Comparison of ENCODE assay signal across 10 cellular contexts in the genomic region with DNA sequence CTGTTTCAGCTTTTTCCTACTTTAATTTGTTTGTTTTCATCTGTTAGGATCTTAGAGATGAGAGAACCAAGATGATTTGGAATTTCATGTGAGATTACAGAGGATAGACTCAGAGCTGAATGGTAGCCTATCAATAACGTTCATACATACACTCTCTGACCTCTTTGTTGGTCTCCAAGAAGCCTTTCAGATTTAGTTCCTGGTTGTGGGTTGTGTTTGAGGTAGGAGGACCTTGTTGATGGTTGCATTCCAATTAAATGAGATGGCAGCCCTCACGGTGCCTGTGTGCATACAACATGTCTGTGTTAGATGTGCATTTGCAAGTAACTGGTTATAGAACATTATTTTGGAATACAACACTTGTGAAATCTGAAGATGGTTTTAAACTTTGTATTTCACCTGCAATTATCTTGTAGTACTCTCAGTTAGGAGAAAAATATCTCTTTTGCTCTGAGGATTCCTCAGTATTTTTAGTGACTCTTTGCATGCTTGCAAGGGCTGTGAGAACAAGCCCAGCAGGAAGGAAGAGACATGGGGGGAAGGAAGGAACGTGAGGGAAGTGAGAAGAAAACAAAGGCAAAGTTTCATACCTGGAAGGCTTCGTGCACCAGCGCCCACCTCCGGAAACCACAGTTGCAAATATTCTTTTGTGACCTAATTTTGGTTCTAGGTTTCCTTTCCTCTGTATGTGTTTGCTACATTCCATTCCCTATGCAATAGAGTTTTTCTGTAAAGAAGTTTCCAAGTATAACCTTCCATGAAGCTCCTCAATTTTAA.
DNase-seq lines count a peak whose midpoint lies in the region; ATAC-seq and TF ChIP-seq lines count a peak whose summit lies in the region.
"Had no signal": no experiment of that assay in that cellular context is flagged by ENCODE, and none has a peak within 500 bp of the region (broad histone marks: within the 10 kb centered on the region; RNA-seq: fewer than 3 reads in every experiment).

No MANE protein-coding gene starts in this region.

- H4K20me1 ChIP-seq in BLaER1 treated with 17β-estradiol and CSF1 and Interleukin-3, amounts not matched to agents 10 nM and 100 nM = peaks cover 0 to 24% (median 0%) of the 10 kb centered on the region in 11 experiments; a peak in 5 of 22 replicates

- H3K27me3 Mint-ChIP-seq in activated T-cell treated with anti-CD3 and anti-CD28 coated beads, Interleukin-2, amount 50 U/mL, for 72 hours (ENCODE audit: low read depth) = no peaks in the 10 kb centered on the region

- 77 to 81% methylated on average over 6 of the region's 6 CpGs for WGBS in testis, 2 donors

- H3K4me1 Mint-ChIP-seq in activated T-cell treated with anti-CD3 and anti-CD28 coated beads, Interleukin-2, amount 50 U/mL, for 72 hours (ENCODE audit: low read depth) = peaks cover 79% of the 10 kb centered on the region

- peak in 1 of 2 donors; percentile 6 for DNase-seq in activated T-cell treated with anti-CD3 and anti-CD28 coated beads, Interleukin-2, amount 50 U/mL, for 72 hours
- DNase-seq in kidney epithelial cell (ENCODE audit: low read depth) (peak; percentile 32), putamen (ENCODE audit: low spot score) (no peak), NCI-H1092 (lab: John Stamatoyannopoulos, UW) (no peak), testis (no peak)
- DNase-seq: DMS 273 treated with DMSO at 0.1 percent for 48 hours had no signal

- H3K27ac ChIP-seq in BLaER1 treated with 17β-estradiol and CSF1 and Interleukin-3, amounts not matched to agents 10 nM and 100 nM = peak overlapping the region in 6 of 11 experiments; percentile 0 to 71 (median 58); a peak in 9 of 22 replicates
- H3K27ac ChIP-seq in testis = no peak overlapping the region

- peak overlapping the region; percentile 44 to 47 for H3K4me3 Mint-ChIP-seq in activated T-cell treated with anti-CD3 and anti-CD28 coated beads, Interleukin-2, amount 50 U/mL, for 72 hours
- H3K4me3 Mint-ChIP-seq: brain had no signal

- H3K36me3 Mint-ChIP-seq in activated T-cell treated with anti-CD3 and anti-CD28 coated beads, Interleukin-2, amount 50 U/mL, for 72 hours (ENCODE audit: insufficient read depth in 2 of 2) = no peaks in the 10 kb centered on the region
- H3K36me3 Mint-ChIP-seq: brain had no signal

- peak; percentile 56 for ATAC-seq in HG02885 (IDR thresholded peaks at IDR 0.05; ENCODE audit: poor library complexity, unreplicated experiment)
- peak in 1 of 2 donors; percentile 42 for ATAC-seq in activated T-cell treated with anti-CD3 and anti-CD28 coated beads, Interleukin-2, amount 50 U/mL, for 72 hours (replicated peaks in 1 of 2)
- ATAC-seq in GM21737 (IDR thresholded peaks at IDR 0.05; ENCODE audit: unreplicated experiment) = no peak

- H3K36me3 ChIP-seq in BLaER1 treated with 17β-estradiol and CSF1 and Interleukin-3, amounts not matched to agents 10 nM and 100 nM = peaks cover 0 to 12% (median 0%) of the 10 kb centered on the region in 11 experiments; a peak in 5 of 22 replicates
- H3K36me3 ChIP-seq in kidney epithelial cell (ENCODE audit: control insufficient read depth, insufficient read depth, low read length) (no peaks in the 10 kb centered on the region), testis (ENCODE audit: low read depth, missing control alignments) (no peaks in the 10 kb centered on the region)

- intact Hi-C loops in testis (cut with DNase I; ENCODE audit: low total_unique reads) = no loop called here

- H3K4me1 ChIP-seq in BLaER1 treated with 17β-estradiol and CSF1 and Interleukin-3, amounts not matched to agents 10 nM and 100 nM = peaks cover 40 to 61% (median 55%) of the 10 kb centered on the region in 10 experiments
- peaks cover 6% of the 10 kb centered on the region for H3K4me1 ChIP-seq in testis

- TF ChIP-seq CTCF in kidney epithelial cell (IDR thresholded peaks at IDR 0.05; ENCODE audit: insufficient read depth, low read length, poor library complexity, severe bottlenecking) (no peak), testis (IDR thresholded peaks at IDR 0.05) (no peak)

- H3K4me2 ChIP-seq in BLaER1 treated with 17β-estradiol and CSF1 and Interleukin-3, amounts not matched to agents 10 nM and 100 nM = peak overlapping the region; percentile 62 to 92 (median 74)

- H3K9me3 ChIP-seq in BLaER1 treated with 17β-estradiol and CSF1 and Interleukin-3, amounts not matched to agents 10 nM and 100 nM (replicated peaks in 1 of 11) = peaks cover 0 to 28% (median 22%) of the 10 kb centered on the region in 11 experiments; a peak in 18 of 22 replicates
- no peaks in the 10 kb centered on the region for H3K9me3 ChIP-seq in testis

- H3K27me3 ChIP-seq in BLaER1 treated with 17β-estradiol and CSF1 and Interleukin-3, amounts not matched to agents 10 nM and 100 nM = no peaks in the 10 kb centered on the region
- H3K27me3 ChIP-seq in kidney epithelial cell (ENCODE audit: control insufficient read depth, insufficient read depth, low read length) (no peaks in the 10 kb centered on the region), testis (no peaks in the 10 kb centered on the region)

- H3K9me3 Mint-ChIP-seq in activated T-cell treated with anti-CD3 and anti-CD28 coated beads, Interleukin-2, amount 50 U/mL, for 72 hours = no peaks in the 10 kb centered on the region

- no peak for TF ChIP-seq POLR2A in testis (IDR thresholded peaks at IDR 0.05)

- H3K9ac ChIP-seq in BLaER1 treated with 17β-estradiol and CSF1 and Interleukin-3, amounts not matched to agents 10 nM and 100 nM = peak overlapping the region in 2 of 11 experiments; percentile 51 to 57; a peak in 2 of 22 replicates

- peak overlapping the region in 3 of 10 experiments; percentile 19 to 23 (median 22); a peak in 5 of 20 replicates for H3K4me3 ChIP-seq in BLaER1 treated with 17β-estradiol and CSF1 and Interleukin-3, amounts not matched to agents 10 nM and 100 nM
- no peak overlapping the region for H3K4me3 ChIP-seq in kidney epithelial cell (ENCODE audit: low read depth, low read length)
- no peak overlapping the region for H3K4me3 ChIP-seq in testis

- peak overlapping the region; percentile 22 for H3K27ac Mint-ChIP-seq in activated T-cell treated with anti-CD3 and anti-CD28 coated beads, Interleukin-2, amount 50 U/mL, for 72 hours

Comparison
In these comparisons a context has a peak if more than half of its experiments do, and no peak if none do; other contexts are left out.
1. H3K27ac ChIP-seq: peak in BLaER1 treated with 17β-estradiol and CSF1 and Interleukin-3, amounts not matched to agents 10 nM and 100 nM (6 of 11); none in testis (0 of 2).